1 cellular context compared by ENCODE assay signal in the genomic region with DNA sequence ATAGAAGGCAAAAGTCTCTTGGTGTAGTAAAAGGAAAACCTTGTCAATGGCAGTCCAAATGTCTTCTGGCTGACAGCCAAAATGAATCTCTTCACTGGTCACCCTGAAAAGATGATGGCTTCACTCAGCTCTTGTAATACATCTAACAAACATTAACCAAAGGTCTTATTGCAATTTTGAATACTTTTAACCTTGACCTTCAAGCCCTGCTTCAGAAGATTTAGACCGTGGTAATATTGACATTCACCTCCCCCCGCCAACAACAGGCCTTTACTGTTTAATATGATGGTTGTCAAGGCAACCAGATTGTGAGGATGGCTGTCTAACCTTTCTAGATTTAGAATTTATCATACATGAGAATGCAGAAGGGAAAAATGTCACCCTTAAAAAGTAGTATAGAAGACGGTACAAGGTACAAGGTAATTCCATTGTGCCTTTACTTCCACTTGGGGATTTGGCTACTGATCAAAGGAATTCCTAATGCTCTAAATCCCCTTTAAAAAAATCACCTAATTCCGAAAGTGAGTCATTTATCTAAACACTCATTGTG.
TF ChIP-seq lines count a peak whose summit lies in the region.

No MANE protein-coding gene starts in this region.

TF ChIP-seq in HepG2, 621 proteins besides CTCF, POLR2A, EP300 and RAD21 (continued from another document and continues in another):
- TF ChIP-seq, protein P1, sequence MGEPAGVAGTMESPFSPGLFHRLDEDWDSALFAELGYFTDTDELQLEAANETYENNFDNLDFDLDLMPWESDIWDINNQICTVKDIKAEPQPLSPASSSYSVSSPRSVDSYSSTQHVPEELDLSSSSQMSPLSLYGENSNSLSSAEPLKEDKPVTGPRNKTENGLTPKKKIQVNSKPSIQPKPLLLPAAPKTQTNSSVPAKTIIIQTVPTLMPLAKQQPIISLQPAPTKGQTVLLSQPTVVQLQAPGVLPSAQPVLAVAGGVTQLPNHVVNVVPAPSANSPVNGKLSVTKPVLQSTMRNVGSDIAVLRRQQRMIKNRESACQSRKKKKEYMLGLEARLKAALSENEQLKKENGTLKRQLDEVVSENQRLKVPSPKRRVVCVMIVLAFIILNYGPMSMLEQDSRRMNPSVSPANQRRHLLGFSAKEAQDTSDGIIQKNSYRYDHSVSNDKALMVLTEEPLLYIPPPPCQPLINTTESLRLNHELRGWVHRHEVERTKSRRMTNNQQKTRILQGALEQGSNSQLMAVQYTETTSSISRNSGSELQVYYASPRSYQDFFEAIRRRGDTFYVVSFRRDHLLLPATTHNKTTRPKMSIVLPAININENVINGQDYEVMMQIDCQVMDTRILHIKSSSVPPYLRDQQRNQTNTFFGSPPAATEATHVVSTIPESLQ (CRISPR knock-in tag; conservative IDR thresholded peaks at IDR 0.05) = no peak
- TF ChIP-seq MZF1 (CRISPR knock-in tag; IDR thresholded peaks at IDR 0.05; ENCODE audit: borderline replicate concordance) = no peak
- TF ChIP-seq GABPA (IDR thresholded peaks at IDR 0.05; ENCODE audit: low read depth, low read length) = no peak
- peak; percentile 27; the same call in 1 of the 2 replicates for TF ChIP-seq GABPA (CRISPR knock-in tag; IDR thresholded peaks at IDR 0.05; ENCODE audit: low read depth)
- TF ChIP-seq, protein P2, sequence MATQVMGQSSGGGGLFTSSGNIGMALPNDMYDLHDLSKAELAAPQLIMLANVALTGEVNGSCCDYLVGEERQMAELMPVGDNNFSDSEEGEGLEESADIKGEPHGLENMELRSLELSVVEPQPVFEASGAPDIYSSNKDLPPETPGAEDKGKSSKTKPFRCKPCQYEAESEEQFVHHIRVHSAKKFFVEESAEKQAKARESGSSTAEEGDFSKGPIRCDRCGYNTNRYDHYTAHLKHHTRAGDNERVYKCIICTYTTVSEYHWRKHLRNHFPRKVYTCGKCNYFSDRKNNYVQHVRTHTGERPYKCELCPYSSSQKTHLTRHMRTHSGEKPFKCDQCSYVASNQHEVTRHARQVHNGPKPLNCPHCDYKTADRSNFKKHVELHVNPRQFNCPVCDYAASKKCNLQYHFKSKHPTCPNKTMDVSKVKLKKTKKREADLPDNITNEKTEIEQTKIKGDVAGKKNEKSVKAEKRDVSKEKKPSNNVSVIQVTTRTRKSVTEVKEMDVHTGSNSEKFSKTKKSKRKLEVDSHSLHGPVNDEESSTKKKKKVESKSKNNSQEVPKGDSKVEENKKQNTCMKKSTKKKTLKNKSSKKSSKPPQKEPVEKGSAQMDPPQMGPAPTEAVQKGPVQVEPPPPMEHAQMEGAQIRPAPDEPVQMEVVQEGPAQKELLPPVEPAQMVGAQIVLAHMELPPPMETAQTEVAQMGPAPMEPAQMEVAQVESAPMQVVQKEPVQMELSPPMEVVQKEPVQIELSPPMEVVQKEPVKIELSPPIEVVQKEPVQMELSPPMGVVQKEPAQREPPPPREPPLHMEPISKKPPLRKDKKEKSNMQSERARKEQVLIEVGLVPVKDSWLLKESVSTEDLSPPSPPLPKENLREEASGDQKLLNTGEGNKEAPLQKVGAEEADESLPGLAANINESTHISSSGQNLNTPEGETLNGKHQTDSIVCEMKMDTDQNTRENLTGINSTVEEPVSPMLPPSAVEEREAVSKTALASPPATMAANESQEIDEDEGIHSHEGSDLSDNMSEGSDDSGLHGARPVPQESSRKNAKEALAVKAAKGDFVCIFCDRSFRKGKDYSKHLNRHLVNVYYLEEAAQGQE (IDR thresholded peaks at IDR 0.05; ENCODE audit: borderline replicate concordance in 1 of 2, low read depth in 1 of 2, low read length in 2 of 2) = peak in 1 of 2 experiments; percentile 76; a peak in 2 of 4 replicates
- TF ChIP-seq, protein P3, sequence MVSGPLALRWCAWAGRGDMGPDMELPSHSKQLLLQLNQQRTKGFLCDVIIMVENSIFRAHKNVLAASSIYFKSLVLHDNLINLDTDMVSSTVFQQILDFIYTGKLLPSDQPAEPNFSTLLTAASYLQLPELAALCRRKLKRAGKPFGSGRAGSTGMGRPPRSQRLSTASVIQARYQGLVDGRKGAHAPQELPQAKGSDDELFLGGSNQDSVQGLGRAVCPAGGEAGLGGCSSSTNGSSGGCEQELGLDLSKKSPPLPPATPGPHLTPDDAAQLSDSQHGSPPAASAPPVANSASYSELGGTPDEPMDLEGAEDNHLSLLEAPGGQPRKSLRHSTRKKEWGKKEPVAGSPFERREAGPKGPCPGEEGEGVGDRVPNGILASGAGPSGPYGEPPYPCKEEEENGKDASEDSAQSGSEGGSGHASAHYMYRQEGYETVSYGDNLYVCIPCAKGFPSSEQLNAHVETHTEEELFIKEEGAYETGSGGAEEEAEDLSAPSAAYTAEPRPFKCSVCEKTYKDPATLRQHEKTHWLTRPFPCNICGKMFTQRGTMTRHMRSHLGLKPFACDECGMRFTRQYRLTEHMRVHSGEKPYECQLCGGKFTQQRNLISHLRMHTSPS (CRISPR knock-in tag; IDR thresholded peaks at IDR 0.05; ENCODE audit: low read depth) = no peak
- TF ChIP-seq, protein P4, sequence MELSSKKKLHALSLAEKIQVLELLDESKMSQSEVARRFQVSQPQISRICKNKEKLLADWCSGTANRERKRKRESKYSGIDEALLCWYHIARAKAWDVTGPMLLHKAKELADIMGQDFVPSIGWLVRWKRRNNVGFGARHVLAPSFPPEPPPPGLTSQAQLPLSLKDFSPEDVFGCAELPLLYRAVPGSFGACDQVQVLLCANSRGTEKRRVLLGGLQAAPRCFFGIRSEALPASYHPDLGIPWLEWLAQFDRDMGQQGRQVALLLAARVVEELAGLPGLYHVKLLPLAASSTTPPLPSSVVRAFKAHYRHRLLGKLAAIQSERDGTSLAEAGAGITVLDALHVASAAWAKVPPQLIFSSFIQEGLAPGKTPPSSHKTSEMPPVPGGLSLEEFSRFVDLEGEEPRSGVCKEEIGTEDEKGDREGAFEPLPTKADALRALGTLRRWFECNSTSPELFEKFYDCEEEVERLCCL (CRISPR knock-in tag; IDR thresholded peaks at IDR 0.05; ENCODE audit: borderline replicate concordance) = no peak
- TF ChIP-seq EZH2 (conservative IDR thresholded peaks at IDR 0.05; ENCODE audit: low read depth, low read length) = no peak
- TF ChIP-seq ZNF878 (CRISPR knock-in tag; IDR thresholded peaks at IDR 0.05) = 0 out of 2 replicates have a peak, but pooled peaks have one; percentile 24
- no peak for TF ChIP-seq ZSCAN22 (CRISPR knock-in tag; IDR thresholded peaks at IDR 0.05)
- no peak for TF ChIP-seq ZFP36 (IDR thresholded peaks at IDR 0.05; ENCODE audit: borderline replicate concordance, low read depth, low read length, partially characterized antibody)
- TF ChIP-seq ZC3H13 (CRISPR knock-in tag; IDR thresholded peaks at IDR 0.05) = no peak
- no peak for TF ChIP-seq ZNF224 (CRISPR knock-in tag; IDR thresholded peaks at IDR 0.05)
- no peak; the same call in 1 of the 2 replicates for TF ChIP-seq ZNF652 (CRISPR knock-in tag; IDR thresholded peaks at IDR 0.05; ENCODE audit: borderline replicate concordance, low read depth)
- TF ChIP-seq, protein P5, sequence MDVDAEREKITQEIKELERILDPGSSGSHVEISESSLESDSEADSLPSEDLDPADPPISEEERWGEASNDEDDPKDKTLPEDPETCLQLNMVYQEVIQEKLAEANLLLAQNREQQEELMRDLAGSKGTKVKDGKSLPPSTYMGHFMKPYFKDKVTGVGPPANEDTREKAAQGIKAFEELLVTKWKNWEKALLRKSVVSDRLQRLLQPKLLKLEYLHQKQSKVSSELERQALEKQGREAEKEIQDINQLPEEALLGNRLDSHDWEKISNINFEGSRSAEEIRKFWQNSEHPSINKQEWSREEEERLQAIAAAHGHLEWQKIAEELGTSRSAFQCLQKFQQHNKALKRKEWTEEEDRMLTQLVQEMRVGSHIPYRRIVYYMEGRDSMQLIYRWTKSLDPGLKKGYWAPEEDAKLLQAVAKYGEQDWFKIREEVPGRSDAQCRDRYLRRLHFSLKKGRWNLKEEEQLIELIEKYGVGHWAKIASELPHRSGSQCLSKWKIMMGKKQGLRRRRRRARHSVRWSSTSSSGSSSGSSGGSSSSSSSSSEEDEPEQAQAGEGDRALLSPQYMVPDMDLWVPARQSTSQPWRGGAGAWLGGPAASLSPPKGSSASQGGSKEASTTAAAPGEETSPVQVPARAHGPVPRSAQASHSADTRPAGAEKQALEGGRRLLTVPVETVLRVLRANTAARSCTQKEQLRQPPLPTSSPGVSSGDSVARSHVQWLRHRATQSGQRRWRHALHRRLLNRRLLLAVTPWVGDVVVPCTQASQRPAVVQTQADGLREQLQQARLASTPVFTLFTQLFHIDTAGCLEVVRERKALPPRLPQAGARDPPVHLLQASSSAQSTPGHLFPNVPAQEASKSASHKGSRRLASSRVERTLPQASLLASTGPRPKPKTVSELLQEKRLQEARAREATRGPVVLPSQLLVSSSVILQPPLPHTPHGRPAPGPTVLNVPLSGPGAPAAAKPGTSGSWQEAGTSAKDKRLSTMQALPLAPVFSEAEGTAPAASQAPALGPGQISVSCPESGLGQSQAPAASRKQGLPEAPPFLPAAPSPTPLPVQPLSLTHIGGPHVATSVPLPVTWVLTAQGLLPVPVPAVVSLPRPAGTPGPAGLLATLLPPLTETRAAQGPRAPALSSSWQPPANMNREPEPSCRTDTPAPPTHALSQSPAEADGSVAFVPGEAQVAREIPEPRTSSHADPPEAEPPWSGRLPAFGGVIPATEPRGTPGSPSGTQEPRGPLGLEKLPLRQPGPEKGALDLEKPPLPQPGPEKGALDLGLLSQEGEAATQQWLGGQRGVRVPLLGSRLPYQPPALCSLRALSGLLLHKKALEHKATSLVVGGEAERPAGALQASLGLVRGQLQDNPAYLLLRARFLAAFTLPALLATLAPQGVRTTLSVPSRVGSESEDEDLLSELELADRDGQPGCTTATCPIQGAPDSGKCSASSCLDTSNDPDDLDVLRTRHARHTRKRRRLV (CRISPR knock-in tag; IDR thresholded peaks at IDR 0.05) = no peak
- no peak for TF ChIP-seq CENPX (CRISPR knock-in tag; IDR thresholded peaks at IDR 0.05)
- TF ChIP-seq, protein P6, sequence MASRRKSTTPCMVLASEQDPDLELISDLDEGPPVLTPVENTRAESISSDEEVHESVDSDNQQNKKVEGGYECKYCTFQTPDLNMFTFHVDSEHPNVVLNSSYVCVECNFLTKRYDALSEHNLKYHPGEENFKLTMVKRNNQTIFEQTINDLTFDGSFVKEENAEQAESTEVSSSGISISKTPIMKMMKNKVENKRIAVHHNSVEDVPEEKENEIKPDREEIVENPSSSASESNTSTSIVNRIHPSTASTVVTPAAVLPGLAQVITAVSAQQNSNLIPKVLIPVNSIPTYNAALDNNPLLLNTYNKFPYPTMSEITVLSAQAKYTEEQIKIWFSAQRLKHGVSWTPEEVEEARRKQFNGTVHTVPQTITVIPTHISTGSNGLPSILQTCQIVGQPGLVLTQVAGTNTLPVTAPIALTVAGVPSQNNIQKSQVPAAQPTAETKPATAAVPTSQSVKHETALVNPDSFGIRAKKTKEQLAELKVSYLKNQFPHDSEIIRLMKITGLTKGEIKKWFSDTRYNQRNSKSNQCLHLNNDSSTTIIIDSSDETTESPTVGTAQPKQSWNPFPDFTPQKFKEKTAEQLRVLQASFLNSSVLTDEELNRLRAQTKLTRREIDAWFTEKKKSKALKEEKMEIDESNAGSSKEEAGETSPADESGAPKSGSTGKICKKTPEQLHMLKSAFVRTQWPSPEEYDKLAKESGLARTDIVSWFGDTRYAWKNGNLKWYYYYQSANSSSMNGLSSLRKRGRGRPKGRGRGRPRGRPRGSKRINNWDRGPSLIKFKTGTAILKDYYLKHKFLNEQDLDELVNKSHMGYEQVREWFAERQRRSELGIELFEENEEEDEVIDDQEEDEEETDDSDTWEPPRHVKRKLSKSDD (CRISPR knock-in tag; IDR thresholded peaks at IDR 0.05; ENCODE audit: low read depth) = no peak
- TF ChIP-seq CREM (IDR thresholded peaks at IDR 0.05) = peak; percentile 92
- TF ChIP-seq CREM (CRISPR knock-in tag; IDR thresholded peaks at IDR 0.05) = no peak
- TF ChIP-seq, protein P7, sequence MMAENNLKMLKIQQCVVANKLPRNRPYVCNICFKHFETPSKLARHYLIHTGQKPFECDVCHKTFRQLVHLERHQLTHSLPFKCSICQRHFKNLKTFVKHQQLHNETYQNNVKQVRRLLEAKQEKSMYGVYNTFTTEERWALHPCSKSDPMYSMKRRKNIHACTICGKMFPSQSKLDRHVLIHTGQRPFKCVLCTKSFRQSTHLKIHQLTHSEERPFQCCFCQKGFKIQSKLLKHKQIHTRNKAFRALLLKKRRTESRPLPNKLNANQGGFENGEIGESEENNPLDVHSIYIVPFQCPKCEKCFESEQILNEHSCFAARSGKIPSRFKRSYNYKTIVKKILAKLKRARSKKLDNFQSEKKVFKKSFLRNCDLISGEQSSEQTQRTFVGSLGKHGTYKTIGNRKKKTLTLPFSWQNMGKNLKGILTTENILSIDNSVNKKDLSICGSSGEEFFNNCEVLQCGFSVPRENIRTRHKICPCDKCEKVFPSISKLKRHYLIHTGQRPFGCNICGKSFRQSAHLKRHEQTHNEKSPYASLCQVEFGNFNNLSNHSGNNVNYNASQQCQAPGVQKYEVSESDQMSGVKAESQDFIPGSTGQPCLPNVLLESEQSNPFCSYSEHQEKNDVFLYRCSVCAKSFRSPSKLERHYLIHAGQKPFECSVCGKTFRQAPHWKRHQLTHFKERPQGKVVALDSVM (CRISPR knock-in tag; IDR thresholded peaks at IDR 0.05) = no peak
- TF ChIP-seq ZNF746 (CRISPR knock-in tag; IDR thresholded peaks at IDR 0.05) = no peak
- no peak for TF ChIP-seq ZNF619 (CRISPR knock-in tag; IDR thresholded peaks at IDR 0.05)
- TF ChIP-seq, protein P8, sequence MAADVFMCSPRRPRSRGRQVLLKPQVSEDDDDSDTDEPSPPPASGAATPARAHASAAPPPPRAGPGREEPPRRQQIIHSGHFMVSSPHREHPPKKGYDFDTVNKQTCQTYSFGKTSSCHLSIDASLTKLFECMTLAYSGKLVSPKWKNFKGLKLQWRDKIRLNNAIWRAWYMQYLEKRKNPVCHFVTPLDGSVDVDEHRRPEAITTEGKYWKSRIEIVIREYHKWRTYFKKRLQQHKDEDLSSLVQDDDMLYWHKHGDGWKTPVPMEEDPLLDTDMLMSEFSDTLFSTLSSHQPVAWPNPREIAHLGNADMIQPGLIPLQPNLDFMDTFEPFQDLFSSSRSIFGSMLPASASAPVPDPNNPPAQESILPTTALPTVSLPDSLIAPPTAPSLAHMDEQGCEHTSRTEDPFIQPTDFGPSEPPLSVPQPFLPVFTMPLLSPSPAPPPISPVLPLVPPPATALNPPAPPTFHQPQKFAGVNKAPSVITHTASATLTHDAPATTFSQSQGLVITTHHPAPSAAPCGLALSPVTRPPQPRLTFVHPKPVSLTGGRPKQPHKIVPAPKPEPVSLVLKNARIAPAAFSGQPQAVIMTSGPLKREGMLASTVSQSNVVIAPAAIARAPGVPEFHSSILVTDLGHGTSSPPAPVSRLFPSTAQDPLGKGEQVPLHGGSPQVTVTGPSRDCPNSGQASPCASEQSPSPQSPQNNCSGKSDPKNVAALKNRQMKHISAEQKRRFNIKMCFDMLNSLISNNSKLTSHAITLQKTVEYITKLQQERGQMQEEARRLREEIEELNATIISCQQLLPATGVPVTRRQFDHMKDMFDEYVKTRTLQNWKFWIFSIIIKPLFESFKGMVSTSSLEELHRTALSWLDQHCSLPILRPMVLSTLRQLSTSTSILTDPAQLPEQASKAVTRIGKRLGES (CRISPR knock-in tag; IDR thresholded peaks at IDR 0.05; ENCODE audit: borderline replicate concordance) = no peak
- TF ChIP-seq ZNF672 (CRISPR knock-in tag; IDR thresholded peaks at IDR 0.05) = no peak
- no peak for TF ChIP-seq IKZF4 (CRISPR knock-in tag; IDR thresholded peaks at IDR 0.05; ENCODE audit: borderline replicate concordance, low read depth, not compliant biosample characterization)
- no peak for TF ChIP-seq CHD2 (IDR thresholded peaks at IDR 0.05; ENCODE audit: low read depth, low read length)
- TF ChIP-seq NCOA2 (CRISPR knock-in tag; IDR thresholded peaks at IDR 0.05) = peak; percentile 98
- TF ChIP-seq ATRX (CRISPR knock-in tag; IDR thresholded peaks at IDR 0.05; ENCODE audit: borderline replicate concordance) = no peak
- TF ChIP-seq NFKBIZ (CRISPR knock-in tag; IDR thresholded peaks at IDR 0.05) = 0 out of 2 replicates have a peak, but pooled peaks have one; percentile 18
